In the genomic region with DNA sequence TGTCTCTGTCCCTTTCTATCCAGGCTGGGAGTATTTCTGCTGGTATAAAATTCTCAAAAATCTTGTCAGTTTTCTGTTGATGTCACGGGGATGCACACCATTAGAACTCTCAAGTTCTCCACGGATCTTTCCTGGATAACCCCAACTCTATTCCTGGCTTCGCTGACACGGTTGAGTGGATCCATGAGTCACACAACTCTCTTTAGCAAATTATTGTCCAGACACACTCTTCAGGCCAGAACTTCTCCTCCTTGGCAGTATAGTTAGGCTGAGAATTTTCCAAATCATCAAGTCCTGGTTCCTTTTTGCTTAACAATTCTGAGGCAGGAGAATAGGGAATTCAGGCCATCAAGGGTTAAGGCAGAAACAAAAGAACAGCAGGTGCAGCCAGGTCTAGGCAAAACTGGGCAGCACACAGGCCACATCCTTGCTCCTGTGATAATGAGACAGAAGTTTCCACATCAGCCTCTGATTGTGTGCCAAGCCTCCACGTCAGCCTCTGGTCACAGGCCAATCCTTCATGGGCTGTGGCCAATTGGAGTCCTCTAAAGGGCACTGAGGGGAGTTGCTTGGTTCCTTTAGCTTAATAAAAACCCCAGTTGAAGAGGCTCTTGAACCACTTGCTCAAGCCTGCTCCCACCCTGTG, we compare ENCODE assay signal across 1 cellular context.
TF ChIP-seq lines count a peak whose summit lies in the region.

No MANE protein-coding gene starts in this region.

TF ChIP-seq in GM23338, 12 proteins besides CTCF, POLR2A, EP300 and RAD21 (continued from another document):
- TF ChIP-seq, protein P1, sequence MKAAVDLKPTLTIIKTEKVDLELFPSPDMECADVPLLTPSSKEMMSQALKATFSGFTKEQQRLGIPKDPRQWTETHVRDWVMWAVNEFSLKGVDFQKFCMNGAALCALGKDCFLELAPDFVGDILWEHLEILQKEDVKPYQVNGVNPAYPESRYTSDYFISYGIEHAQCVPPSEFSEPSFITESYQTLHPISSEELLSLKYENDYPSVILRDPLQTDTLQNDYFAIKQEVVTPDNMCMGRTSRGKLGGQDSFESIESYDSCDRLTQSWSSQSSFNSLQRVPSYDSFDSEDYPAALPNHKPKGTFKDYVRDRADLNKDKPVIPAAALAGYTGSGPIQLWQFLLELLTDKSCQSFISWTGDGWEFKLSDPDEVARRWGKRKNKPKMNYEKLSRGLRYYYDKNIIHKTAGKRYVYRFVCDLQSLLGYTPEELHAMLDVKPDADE (IDR thresholded peaks at IDR 0.05): no peak
- TF ChIP-seq STAT1 (IDR thresholded peaks at IDR 0.05; ENCODE audit: unreplicated experiment) (no peak), POLR2AphosphoS5 (IDR thresholded peaks at IDR 0.05; ENCODE audit: low read depth) (no peak), CREB1 (CRISPR knock-in tag; IDR thresholded peaks at IDR 0.05; ENCODE audit: low read depth) (no peak), EZH2phosphoT487 (IDR thresholded peaks at IDR 0.05; ENCODE audit: unreplicated experiment) (no peak), ZNF114 (CRISPR knock-in tag; IDR thresholded peaks at IDR 0.05) (no peak), EZH2 (IDR thresholded peaks at IDR 0.05; ENCODE audit: low read depth, unreplicated experiment) (no peak), JUNB (IDR thresholded peaks at IDR 0.05; ENCODE audit: unreplicated experiment) (no peak)
- TF ChIP-seq, protein P2, sequence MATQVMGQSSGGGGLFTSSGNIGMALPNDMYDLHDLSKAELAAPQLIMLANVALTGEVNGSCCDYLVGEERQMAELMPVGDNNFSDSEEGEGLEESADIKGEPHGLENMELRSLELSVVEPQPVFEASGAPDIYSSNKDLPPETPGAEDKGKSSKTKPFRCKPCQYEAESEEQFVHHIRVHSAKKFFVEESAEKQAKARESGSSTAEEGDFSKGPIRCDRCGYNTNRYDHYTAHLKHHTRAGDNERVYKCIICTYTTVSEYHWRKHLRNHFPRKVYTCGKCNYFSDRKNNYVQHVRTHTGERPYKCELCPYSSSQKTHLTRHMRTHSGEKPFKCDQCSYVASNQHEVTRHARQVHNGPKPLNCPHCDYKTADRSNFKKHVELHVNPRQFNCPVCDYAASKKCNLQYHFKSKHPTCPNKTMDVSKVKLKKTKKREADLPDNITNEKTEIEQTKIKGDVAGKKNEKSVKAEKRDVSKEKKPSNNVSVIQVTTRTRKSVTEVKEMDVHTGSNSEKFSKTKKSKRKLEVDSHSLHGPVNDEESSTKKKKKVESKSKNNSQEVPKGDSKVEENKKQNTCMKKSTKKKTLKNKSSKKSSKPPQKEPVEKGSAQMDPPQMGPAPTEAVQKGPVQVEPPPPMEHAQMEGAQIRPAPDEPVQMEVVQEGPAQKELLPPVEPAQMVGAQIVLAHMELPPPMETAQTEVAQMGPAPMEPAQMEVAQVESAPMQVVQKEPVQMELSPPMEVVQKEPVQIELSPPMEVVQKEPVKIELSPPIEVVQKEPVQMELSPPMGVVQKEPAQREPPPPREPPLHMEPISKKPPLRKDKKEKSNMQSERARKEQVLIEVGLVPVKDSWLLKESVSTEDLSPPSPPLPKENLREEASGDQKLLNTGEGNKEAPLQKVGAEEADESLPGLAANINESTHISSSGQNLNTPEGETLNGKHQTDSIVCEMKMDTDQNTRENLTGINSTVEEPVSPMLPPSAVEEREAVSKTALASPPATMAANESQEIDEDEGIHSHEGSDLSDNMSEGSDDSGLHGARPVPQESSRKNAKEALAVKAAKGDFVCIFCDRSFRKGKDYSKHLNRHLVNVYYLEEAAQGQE (IDR thresholded peaks at IDR 0.05; ENCODE audit: unreplicated experiment): no peak
